In the genomic region with DNA sequence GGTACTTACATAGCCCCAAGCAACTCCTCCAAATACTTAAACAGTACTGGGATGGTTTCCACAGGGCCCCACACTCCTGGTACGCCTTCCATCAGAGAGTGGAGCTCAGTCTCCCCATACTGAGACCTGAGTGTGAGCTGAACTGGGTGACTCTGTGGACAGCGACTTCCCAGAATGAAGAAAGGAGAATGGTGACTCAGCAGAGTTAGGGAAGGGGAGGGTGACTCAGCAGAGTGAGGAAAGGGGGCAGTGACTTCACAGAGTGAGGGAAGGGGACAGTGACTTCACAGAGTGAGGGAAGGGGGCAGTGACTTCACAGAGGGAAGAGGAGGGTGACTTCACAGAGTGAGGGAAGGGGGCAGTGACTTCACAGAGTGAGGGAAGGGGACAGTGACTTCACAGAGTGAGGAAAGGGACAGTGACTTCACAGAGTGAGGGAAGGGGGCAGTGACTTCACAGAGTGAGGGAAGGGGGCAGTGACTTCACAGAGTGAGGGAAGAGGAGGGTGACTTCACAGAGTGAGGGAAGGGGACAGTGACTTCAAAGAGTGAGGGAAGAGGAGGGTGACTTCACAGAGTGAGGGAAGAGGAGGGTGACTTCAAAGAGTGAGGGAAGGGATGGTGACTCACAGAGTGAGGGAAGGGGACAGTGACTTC, we compare ENCODE assay signal across 8 cellular contexts.
A peak's percentile ranks its signal among the peaks of the same experiment; 100 is the strongest.
DNase-seq lines count a peak whose midpoint lies in the region; ATAC-seq, FAIRE-seq and TF ChIP-seq lines count a peak whose summit lies in the region.
"Not testable (repeated sequence)": the region's sequence is repeated elsewhere in the genome, so short reads cannot be mapped to it uniquely, and the experiment has no call there.

No MANE protein-coding gene starts in this region.

- CTCF ChIA-PET in A549 (lab: Yijun Ruan, JAX); activated CD8-positive, alpha-beta T cell treated with anti-CD3 and anti-CD28 coated beads, Interleukin-2, amount 10 ng/mL, durations not matched to agents 7 days and 5 days (lab: Charles Lee): not testable (repeated sequence)

- H3K4me3 Mint-ChIP-seq in activated CD8-positive, alpha-beta T cell treated with anti-CD3 and anti-CD28 coated beads, Interleukin-2, amount 10 ng/mL, durations not matched to agents 7 days and 5 days; nephron progenitor cell: not testable (repeated sequence)

- TF ChIP-seq EP300 in A549 (IDR thresholded peaks at IDR 0.05): not testable (repeated sequence)

- not testable (repeated sequence) for FAIRE-seq in A549 (lab: Jason Lieb, UNC)

- H3K79me2 ChIP-seq in hepatocyte: not testable (repeated sequence)

- H4K20me1 ChIP-seq in hepatocyte (ENCODE audit: insufficient read depth, poor library complexity, severe bottlenecking): not testable (repeated sequence)

- H3K36me3 Mint-ChIP-seq in activated CD8-positive, alpha-beta T cell treated with anti-CD3 and anti-CD28 coated beads, Interleukin-2, amount 10 ng/mL, durations not matched to agents 7 days and 5 days (ENCODE audit: low read depth); nephron progenitor cell (ENCODE audit: low read depth): not testable (repeated sequence)

- not testable (repeated sequence) for TF ChIP-seq RAD21 in A549 (conservative IDR thresholded peaks at IDR 0.05 in 1 of 2, IDR thresholded peaks at IDR 0.05 in 1 of 2)

- TF ChIP-seq CTCF in A549 (IDR thresholded peaks at IDR 0.05); hepatocyte (IDR thresholded peaks at IDR 0.05; ENCODE audit: poor library complexity); nephron progenitor cell (IDR thresholded peaks at IDR 0.05): not testable (repeated sequence)

- H3K27me3 ChIP-seq in MG63, hepatocyte: not testable (repeated sequence)

- H3K9me3 Mint-ChIP-seq in activated CD8-positive, alpha-beta T cell treated with anti-CD3 and anti-CD28 coated beads, Interleukin-2, amount 10 ng/mL, durations not matched to agents 7 days and 5 days (ENCODE audit: insufficient read depth): not testable (repeated sequence)
- H3K9me3 Mint-ChIP-seq in nephron progenitor cell: peaks cover 20% of the 10 kb centered on the region

- H3K9me3 ChIP-seq in A549; MG63; hepatocyte (ENCODE audit: low read depth): not testable (repeated sequence)

- TF ChIP-seq POLR2A in A549 (IDR thresholded peaks at IDR 0.05; ENCODE audit: low read length): not testable (repeated sequence)

- peak overlapping the region; percentile 20 for H3K27ac Mint-ChIP-seq in activated CD8-positive, alpha-beta T cell treated with anti-CD3 and anti-CD28 coated beads, Interleukin-2, amount 10 ng/mL, durations not matched to agents 7 days and 5 days
- H3K27ac Mint-ChIP-seq in nephron progenitor cell: peak overlapping the region; percentile 80

- H3K36me3 ChIP-seq in MG63; hepatocyte (replicated peaks; ENCODE audit: insufficient read depth, low read depth): not testable (repeated sequence)

- H3K27me3 Mint-ChIP-seq in activated CD8-positive, alpha-beta T cell treated with anti-CD3 and anti-CD28 coated beads, Interleukin-2, amount 10 ng/mL, durations not matched to agents 7 days and 5 days (ENCODE audit: low read depth): peaks cover 22% of the 10 kb centered on the region
- H3K27me3 Mint-ChIP-seq in nephron progenitor cell (ENCODE audit: low read depth, poor library complexity): peaks cover 22% of the 10 kb centered on the region

- peak; percentile 47 to 74 for DNase-seq in A549 (ENCODE audit: low read depth in 1 of 2, low spot score in 1 of 2)
- DNase-seq in GF-D8 (lab: John Stamatoyannopoulos, UW): peak; percentile 2
- peak; percentile 43 for DNase-seq in MG63
- peak; percentile 77 for DNase-seq in RPMI7951 (ENCODE audit: low read depth)
- not testable (repeated sequence) for DNase-seq in activated CD8-positive, alpha-beta T cell treated with anti-CD3 and anti-CD28 coated beads, Interleukin-2, amount 10 ng/mL, durations not matched to agents 7 days and 5 days; nephron progenitor cell
- peak; percentile 62 for DNase-seq in dermis blood vessel endothelial cell
- DNase-seq in hepatocyte (ENCODE audit: low spot score): peak; percentile 65

- peak overlapping the region; percentile 47 to 65 for H3K27ac ChIP-seq in A549
- H3K27ac ChIP-seq in hepatocyte: not testable (repeated sequence)

- POLR2A ChIA-PET in A549 (lab: Yijun Ruan, JAX); activated CD8-positive, alpha-beta T cell treated with anti-CD3 and anti-CD28 coated beads, Interleukin-2, amount 10 ng/mL, durations not matched to agents 7 days and 5 days (lab: Charles Lee): not testable (repeated sequence)

- H3K4me1 Mint-ChIP-seq in activated CD8-positive, alpha-beta T cell treated with anti-CD3 and anti-CD28 coated beads, Interleukin-2, amount 10 ng/mL, durations not matched to agents 7 days and 5 days (ENCODE audit: low read depth); nephron progenitor cell: not testable (repeated sequence)

- peak overlapping the region; percentile 47 for H3K4me2 ChIP-seq in A549
- H3K4me2 ChIP-seq in hepatocyte: not testable (repeated sequence)

- H3K4me1 ChIP-seq in A549: peaks cover 13% of the 10 kb centered on the region
- H3K4me1 ChIP-seq in hepatocyte (ENCODE audit: insufficient read depth): not testable (repeated sequence)

- WGBS in A549 (ENCODE audit: missing lambda C conversion rate): 61% methylated on average over 2 of the region's 2 CpGs
- 53% methylated on average over 2 of the region's 2 CpGs for WGBS in hepatocyte (ENCODE audit: low lambda C conversion rate, missing lambda C conversion rate)

- H3K9me2 ChIP-seq in hepatocyte (replicated peaks; ENCODE audit: insufficient read depth): not testable (repeated sequence)

- not testable (repeated sequence) for H3K4me3 ChIP-seq in A549, MG63, hepatocyte

- H2AFZ ChIP-seq in hepatocyte: not testable (repeated sequence)

- ATAC-seq in A549: peak; percentile 82 to 97
- ATAC-seq in activated CD8-positive, alpha-beta T cell treated with anti-CD3 and anti-CD28 coated beads, Interleukin-2, amount 10 ng/mL, durations not matched to agents 7 days and 5 days: not testable (repeated sequence)

TF ChIP-seq in A549, 52 proteins besides CTCF, POLR2A, EP300 and RAD21:
- TF ChIP-seq, protein P1, sequence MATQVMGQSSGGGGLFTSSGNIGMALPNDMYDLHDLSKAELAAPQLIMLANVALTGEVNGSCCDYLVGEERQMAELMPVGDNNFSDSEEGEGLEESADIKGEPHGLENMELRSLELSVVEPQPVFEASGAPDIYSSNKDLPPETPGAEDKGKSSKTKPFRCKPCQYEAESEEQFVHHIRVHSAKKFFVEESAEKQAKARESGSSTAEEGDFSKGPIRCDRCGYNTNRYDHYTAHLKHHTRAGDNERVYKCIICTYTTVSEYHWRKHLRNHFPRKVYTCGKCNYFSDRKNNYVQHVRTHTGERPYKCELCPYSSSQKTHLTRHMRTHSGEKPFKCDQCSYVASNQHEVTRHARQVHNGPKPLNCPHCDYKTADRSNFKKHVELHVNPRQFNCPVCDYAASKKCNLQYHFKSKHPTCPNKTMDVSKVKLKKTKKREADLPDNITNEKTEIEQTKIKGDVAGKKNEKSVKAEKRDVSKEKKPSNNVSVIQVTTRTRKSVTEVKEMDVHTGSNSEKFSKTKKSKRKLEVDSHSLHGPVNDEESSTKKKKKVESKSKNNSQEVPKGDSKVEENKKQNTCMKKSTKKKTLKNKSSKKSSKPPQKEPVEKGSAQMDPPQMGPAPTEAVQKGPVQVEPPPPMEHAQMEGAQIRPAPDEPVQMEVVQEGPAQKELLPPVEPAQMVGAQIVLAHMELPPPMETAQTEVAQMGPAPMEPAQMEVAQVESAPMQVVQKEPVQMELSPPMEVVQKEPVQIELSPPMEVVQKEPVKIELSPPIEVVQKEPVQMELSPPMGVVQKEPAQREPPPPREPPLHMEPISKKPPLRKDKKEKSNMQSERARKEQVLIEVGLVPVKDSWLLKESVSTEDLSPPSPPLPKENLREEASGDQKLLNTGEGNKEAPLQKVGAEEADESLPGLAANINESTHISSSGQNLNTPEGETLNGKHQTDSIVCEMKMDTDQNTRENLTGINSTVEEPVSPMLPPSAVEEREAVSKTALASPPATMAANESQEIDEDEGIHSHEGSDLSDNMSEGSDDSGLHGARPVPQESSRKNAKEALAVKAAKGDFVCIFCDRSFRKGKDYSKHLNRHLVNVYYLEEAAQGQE (IDR thresholded peaks at IDR 0.05): peak; percentile 58
- TF ChIP-seq MAFK (IDR thresholded peaks at IDR 0.05; ENCODE audit: partially characterized antibody) (peak; percentile 98), NFE2L2 (conservative IDR thresholded peaks at IDR 0.05; ENCODE audit: low read length) (peak; percentile 90), FOSL2 (CRISPR knock-in tag; IDR thresholded peaks at IDR 0.05) (peak; percentile 83)
- not testable (repeated sequence) for TF ChIP-seq FOSL2 (IDR thresholded peaks at IDR 0.05)
TF ChIP-seq in A549: peak in this region for 4; not testable (repeated sequence) for 48.
